10 cellular contexts compared by ENCODE assay signal in genomic region chrX:154981116-154981411, GRCh38. TPM values are rescaled to one million over a fixed set of nuclear protein-coding genes. Genes with fewer than 3 reads are reported as not detected.
A peak's percentile ranks its signal among the peaks of the same experiment; 100 is the strongest.
DNase-seq lines count a peak whose midpoint lies in the region; ATAC-seq and TF ChIP-seq lines count a peak whose summit lies in the region.
"Had no signal": no experiment of that assay in that cellular context is flagged by ENCODE, and none has a peak within 500 bp of the region (broad histone marks: within the 10 kb centered on the region; RNA-seq: fewer than 3 reads in every experiment).

No MANE protein-coding gene starts in this region.

- TF ChIP-seq EP300 in suprapubic skin (IDR thresholded peaks at IDR 0.05): no peak

- H2AFZ ChIP-seq in OCI-LY3 (ENCODE audit: low read depth, low read length): peak overlapping the region; percentile 91

- peak overlapping the region; percentile 79 for H3K4me3 ChIP-seq in OCI-LY3 (ENCODE audit: low read length)
- peak overlapping the region in 3 of 4 donors; percentile 30 to 63 (median 39) for H3K4me3 ChIP-seq in esophagus squamous epithelium
- peak overlapping the region; percentile 41 for H3K4me3 ChIP-seq in suprapubic skin

- peak overlapping the region; percentile 85 for H3K27ac Mint-ChIP-seq in activated CD8-positive, alpha-beta memory T cell treated with anti-CD3 and anti-CD28 coated beads, Interleukin-2, amount 10 ng/mL, durations not matched to agents 7 days and 5 days
- H3K27ac Mint-ChIP-seq: nephron had no signal

- TF ChIP-seq POLR2A in esophagus squamous epithelium (IDR thresholded peaks at IDR 0.05) (no peak), suprapubic skin (IDR thresholded peaks at IDR 0.05) (no peak)

- H3K9me3 Mint-ChIP-seq in activated CD8-positive, alpha-beta memory T cell treated with anti-CD3 and anti-CD28 coated beads, Interleukin-2, amount 10 ng/mL, durations not matched to agents 7 days and 5 days (ENCODE audit: low read depth): no peaks in the 10 kb centered on the region

- peak overlapping the region; percentile 54 for H3K9ac ChIP-seq in OCI-LY3 (ENCODE audit: low read length)

- CTCF ChIA-PET in activated CD8-positive, alpha-beta memory T cell treated with anti-CD3 and anti-CD28 coated beads, Interleukin-2, amount 10 ng/mL, durations not matched to agents 7 days and 5 days (lab: Charles Lee): interaction anchor here (1.2 to 3.7 kb wide), 3 partner anchors 64 to 81 kb away, joined by 3 to 24 read pairs (median 17); no protein-coding TSS in a partner anchor

- TF ChIP-seq CTCF in OCI-LY3 (IDR thresholded peaks at IDR 0.05; ENCODE audit: low read depth, low read length) (no peak), esophagus squamous epithelium (IDR thresholded peaks at IDR 0.05) (no peak), suprapubic skin (IDR thresholded peaks at IDR 0.05) (peak in 1 of 2 donors; percentile 9)

- peaks cover 1% of the 10 kb centered on the region for H3K36me3 Mint-ChIP-seq in activated CD8-positive, alpha-beta memory T cell treated with anti-CD3 and anti-CD28 coated beads, Interleukin-2, amount 10 ng/mL, durations not matched to agents 7 days and 5 days

- H3K4me2 ChIP-seq in OCI-LY3 (ENCODE audit: low read length): peak overlapping the region; percentile 94

- no peak for DNase-seq in activated CD8-positive, alpha-beta memory T cell treated with anti-CD3 and anti-CD28 coated beads, Interleukin-2, amount 10 ng/mL, durations not matched to agents 7 days and 5 days
- DNase-seq in activated CD8-positive, alpha-beta memory T cell treated with anti-CD3 and anti-CD28 coated beads, Interleukin-2, amount 50 U/mL, for 48 hours: no peak
- no peak for DNase-seq in esophagus squamous epithelium (lab: John Stamatoyannopoulos, UW)
- no peak for DNase-seq in suprapubic skin (ENCODE audit: low spot score in 2 of 2)
- DNase-seq in SK-N-DZ (ENCODE audit: low spot score): no peak
- no peak for DNase-seq in NCI-H2227 treated with DMSO at 0.1 percent for 48 hours (lab: John Stamatoyannopoulos, UW)
- DNase-seq in NCI-H82 treated with DMSO at 0.1 percent for 48 hours (lab: John Stamatoyannopoulos, UW; ENCODE audit: unreplicated experiment): no peak

- intact Hi-C loops in esophagus squamous epithelium (cut with DNase I): no loop called here

- peak overlapping the region; percentile 78 for H3K4me3 Mint-ChIP-seq in activated CD8-positive, alpha-beta memory T cell treated with anti-CD3 and anti-CD28 coated beads, Interleukin-2, amount 10 ng/mL, durations not matched to agents 7 days and 5 days

- H3K27me3 Mint-ChIP-seq in activated CD8-positive, alpha-beta memory T cell treated with anti-CD3 and anti-CD28 coated beads, Interleukin-2, amount 10 ng/mL, durations not matched to agents 7 days and 5 days: no peaks in the 10 kb centered on the region

- 24 to 39% methylated on average over 3 to 6 of the region's 6 CpGs for WGBS in esophagus squamous epithelium, 2 donors
- WGBS in suprapubic skin: 31% methylated on average over 6 of the region's 6 CpGs

- H3K9me3 ChIP-seq in OCI-LY3 (ENCODE audit: insufficient read depth, low read length) (no peaks in the 10 kb centered on the region), esophagus squamous epithelium (no peaks in the 10 kb centered on the region), suprapubic skin (no peaks in the 10 kb centered on the region)
- H3K9me3 ChIP-seq: Peyer's patch had no signal

- no peak for ATAC-seq in activated CD8-positive, alpha-beta memory T cell treated with anti-CD3 and anti-CD28 coated beads, Interleukin-2, amount 10 ng/mL, durations not matched to agents 7 days and 5 days

- H3K27ac ChIP-seq in OCI-LY3 (ENCODE audit: low read length) (no peak overlapping the region), esophagus squamous epithelium (no peak overlapping the region), suprapubic skin (no peak overlapping the region)
- H3K27ac ChIP-seq: Peyer's patch had no signal

- no peaks in the 10 kb centered on the region for H4K20me1 ChIP-seq in OCI-LY3 (ENCODE audit: insufficient read depth, low read length)

- H3K27me3 ChIP-seq in OCI-LY3 (ENCODE audit: low read depth, low read length): no peaks in the 10 kb centered on the region
- H3K27me3 ChIP-seq in esophagus squamous epithelium: no peaks in the 10 kb centered on the region
- H3K27me3 ChIP-seq in suprapubic skin: no peaks in the 10 kb centered on the region
- H3K27me3 ChIP-seq: Peyer's patch had no signal

- H3K4me1 Mint-ChIP-seq in activated CD8-positive, alpha-beta memory T cell treated with anti-CD3 and anti-CD28 coated beads, Interleukin-2, amount 10 ng/mL, durations not matched to agents 7 days and 5 days: peaks cover 25% of the 10 kb centered on the region
- H3K4me1 Mint-ChIP-seq: nephron had no signal

- H3K4me1 ChIP-seq in OCI-LY3 (ENCODE audit: low read length) (peaks cover 13% of the 10 kb centered on the region), esophagus squamous epithelium (peaks cover 0 to 4% (median 0%) of the 10 kb centered on the region in 3 donors), suprapubic skin (no peaks in the 10 kb centered on the region)
- H3K4me1 ChIP-seq: Peyer's patch had no signal

- H3K79me2 ChIP-seq in OCI-LY3 (ENCODE audit: low read length): no peaks in the 10 kb centered on the region

- H3K36me3 ChIP-seq in OCI-LY3 (replicated peaks; ENCODE audit: low read depth, low read length): no peaks in the 10 kb centered on the region
- H3K36me3 ChIP-seq in esophagus squamous epithelium: no peaks in the 10 kb centered on the region
- no peaks in the 10 kb centered on the region for H3K36me3 ChIP-seq in suprapubic skin
- H3K36me3 ChIP-seq: Peyer's patch had no signal

RNA-seq across cellular contexts. Expression of gene F8, which starts 41.5 kb away (rescaled TPM):
- 10 to 100 TPM; 12.7 to 15.0 TPM for total RNA-seq in activated CD8-positive, alpha-beta memory T cell treated with anti-CD3 and anti-CD28 coated beads, Interleukin-2, amount 10 ng/mL, durations not matched to agents 7 days and 5 days
- total RNA-seq in esophagus squamous epithelium: 1 to 10 TPM; 1.2 to 7.4 (median 4.3) TPM
- total RNA-seq in suprapubic skin: 10 to 100 TPM in 1 of 4 donors, 1 to 10 TPM in 3; 5.1 to 15.0 (median 6.7) TPM
- 0.20 and 0.42 TPM in 2 replicates for polyA plus RNA-seq in SK-N-DZ (2014; cell fraction: cytosol; rRNA removed)
- 0.07 and 0.88 TPM in 2 replicates for polyA plus RNA-seq in SK-N-DZ (2014; cell fraction: nucleus; rRNA removed)

RNA-seq across cellular contexts. Expression of gene FUNDC2, which starts 45.6 kb away (rescaled TPM):
- 10 to 100 TPM; 44.3 to 52.6 TPM for total RNA-seq in activated CD8-positive, alpha-beta memory T cell treated with anti-CD3 and anti-CD28 coated beads, Interleukin-2, amount 10 ng/mL, durations not matched to agents 7 days and 5 days
- total RNA-seq in esophagus squamous epithelium (10 to 100 TPM in 3 of 4 donors, 1 to 10 TPM in 1; 7.8 to 51.7 (median 34.7) TPM), suprapubic skin (10 to 100 TPM; 22.9 to 37.9 (median 28.6) TPM)
- polyA plus RNA-seq in SK-N-DZ (2014; cell fraction: cytosol; rRNA removed): 113 and 129 TPM in 2 replicates
- polyA plus RNA-seq in SK-N-DZ (2014; cell fraction: nucleus; rRNA removed): 61.0 and 69.9 TPM in 2 replicates
